In genomic region chr21:27060190-27060589, GRCh38 we compare ENCODE assay signal across 18 cellular contexts.
DNase-seq lines count a peak whose midpoint lies in the region; FAIRE-seq and TF ChIP-seq lines count a peak whose summit lies in the region.
"Had no signal": no experiment of that assay in that cellular context is flagged by ENCODE, and none has a peak within 500 bp of the region (broad histone marks: within the 10 kb centered on the region; RNA-seq: fewer than 3 reads in every experiment).

No MANE protein-coding gene starts in this region.

- no peak overlapping the region for H3K27ac ChIP-seq in fibroblast of lung (ENCODE audit: insufficient read depth, low read length)
- H3K27ac ChIP-seq: C4-2B, PC-9 had no signal

- H3K4me3 ChIP-seq in adipocyte (ENCODE audit: low read length) = no peak overlapping the region
- H3K4me3 ChIP-seq in fibroblast of lung (replicated peaks in 1 of 4; ENCODE audit: control extremely low read depth in 1 of 4, insufficient read depth in 1 of 4, low read depth in 3 of 4, low read length in 4 of 4) = no peak overlapping the region
- H3K4me3 ChIP-seq: K562, PC-9 had no signal

- H3K79me2 ChIP-seq in fibroblast of lung (ENCODE audit: control insufficient read depth, insufficient read depth, low read length) = no peaks in the 10 kb centered on the region

- no peaks in the 10 kb centered on the region for H4K20me1 ChIP-seq in fibroblast of lung (ENCODE audit: control insufficient read depth, extremely low read depth, insufficient read depth, low read length)

- no peaks in the 10 kb centered on the region for H3K27me3 ChIP-seq in adipocyte (replicated peaks; ENCODE audit: control insufficient read depth, insufficient read depth, low read length)
- H3K27me3 ChIP-seq in fibroblast of lung (ENCODE audit: control insufficient read depth, insufficient read depth, low read length) = no peaks in the 10 kb centered on the region

- H2AFZ ChIP-seq in fibroblast of lung (ENCODE audit: low read length) = no peak overlapping the region
- H2AFZ ChIP-seq: PC-9 had no signal

- H3K4me2 ChIP-seq in fibroblast of lung (ENCODE audit: extremely low read depth, insufficient read depth, low read length) = no peak overlapping the region
- H3K4me2 ChIP-seq: PC-9 had no signal

- TF ChIP-seq POLR2A in GM12891 (IDR thresholded peaks at IDR 0.05; ENCODE audit: low read depth, low read length) = no peak

- peaks cover 7% of the 10 kb centered on the region for H3K9me3 ChIP-seq in adipocyte (ENCODE audit: control insufficient read depth, low read length)
- H3K9me3 ChIP-seq in fibroblast of lung (ENCODE audit: control insufficient read depth, insufficient read depth, low read depth, low read length) = no peaks in the 10 kb centered on the region

- H3K9ac ChIP-seq in adipocyte (ENCODE audit: low read length) (no peak overlapping the region), fibroblast of lung (ENCODE audit: insufficient read depth, low read length) (no peak overlapping the region)

- DNase-seq in EH (ENCODE audit: low read depth) (peak; percentile 68), adipocyte (ENCODE audit: low read depth) (peak; percentile 68), fibroblast of lung (ENCODE audit: low read depth in 2 of 2) (peak; percentile 37 to 75), non-pigmented ciliary epithelial cell (ENCODE audit: low read depth) (peak; percentile 10), NCI-H748 treated with DMSO at 0.1 percent for 48 hours (lab: John Stamatoyannopoulos, UW) (no peak), AG08396 (ENCODE audit: low spot score) (no peak), GM12891 (ENCODE audit: insufficient read length, low spot score) (no peak), DMS53 (lab: John Stamatoyannopoulos, UW) (no peak)
- DNase-seq: COR-L47, DMS153, NCI-H1092, NCI-H446, NCI-H774, PC-9 had no signal

- peaks cover 21% of the 10 kb centered on the region for H3K4me1 ChIP-seq in adipocyte (ENCODE audit: control insufficient read depth, insufficient read depth, low read length)
- no peaks in the 10 kb centered on the region for H3K4me1 ChIP-seq in fibroblast of lung (ENCODE audit: control insufficient read depth, extremely low read depth, insufficient read depth, low read length)

- FAIRE-seq in GM12891 (lab: Jason Lieb, UNC) = no peak
- FAIRE-seq: GM18507, GM19239, K562 had no signal

- no peaks in the 10 kb centered on the region for H3K36me3 ChIP-seq in adipocyte (ENCODE audit: control insufficient read depth, insufficient read depth, low read length, severe bottlenecking)
- H3K36me3 ChIP-seq in fibroblast of lung (ENCODE audit: control insufficient read depth, insufficient read depth, low read length) = no peaks in the 10 kb centered on the region

- TF ChIP-seq CTCF in fibroblast of lung (conservative IDR thresholded peaks at IDR 0.05 in 1 of 2, IDR thresholded peaks at IDR 0.05 in 1 of 2; ENCODE audit: low read depth in 1 of 2, low read length in 2 of 2) = no peak

TF ChIP-seq in GM12891, 5 proteins besides CTCF, POLR2A, EP300 and RAD21:
- TF ChIP-seq TAF1 (IDR thresholded peaks at IDR 0.05; ENCODE audit: low read depth, low read length) (no peak), POU2F2 (IDR thresholded peaks at IDR 0.05; ENCODE audit: low read depth, low read length) (no peak), PAX5 (IDR thresholded peaks at IDR 0.05; ENCODE audit: insufficient read depth, low read length, severe bottlenecking) (no peak), SPI1 (IDR thresholded peaks at IDR 0.05; ENCODE audit: low read depth, low read length) (no peak), POLR2AphosphoS5 (IDR thresholded peaks at IDR 0.05; ENCODE audit: low read depth, low read length) (no peak)

Comparison
In these comparisons a context has a peak if more than half of its experiments do, and no peak if none do; other contexts are left out.
1. DNase-seq: peak in EH (single experiment), adipocyte (single experiment), fibroblast of lung (2 of 2) and non-pigmented ciliary epithelial cell (single experiment); none in NCI-H748 treated with DMSO at 0.1 percent for 48 hours (single experiment), AG08396 (single experiment), GM12891 (single experiment) and DMS53 (single experiment).